Comparison of ENCODE assay signal across 15 cellular contexts in genomic region chr4:34953145-34953799, GRCh38.
DNase-seq lines count a peak whose midpoint lies in the region; ATAC-seq and TF ChIP-seq lines count a peak whose summit lies in the region.
"Had no signal": no experiment of that assay in that cellular context is flagged by ENCODE, and none has a peak within 500 bp of the region (broad histone marks: within the 10 kb centered on the region; RNA-seq: fewer than 3 reads in every experiment).

No MANE protein-coding gene starts in this region.

- H3K4me3 ChIP-seq in LNCaP clone FGC (ENCODE audit: low read depth, low read length): no peak overlapping the region
- no peak overlapping the region for H3K4me3 ChIP-seq in neural progenitor cell
- H3K4me3 ChIP-seq: pancreas had no signal

- no peaks in the 10 kb centered on the region for H4K20me1 ChIP-seq in neural progenitor cell (ENCODE audit: low read depth)

- H3K27ac Mint-ChIP-seq in neural progenitor cell: no peak overlapping the region
- H3K27ac Mint-ChIP-seq: activated CD4-positive, alpha-beta memory T cell treated with anti-CD3 and anti-CD28 coated beads, Interleukin-2, amount 10 ng/mL, durations not matched to agents 7 days and 5 days had no signal

- H3K27me3 ChIP-seq in neural progenitor cell: no peaks in the 10 kb centered on the region
- H3K27me3 ChIP-seq: pancreas had no signal

- TF ChIP-seq CTCF in LNCaP clone FGC (IDR thresholded peaks at IDR 0.05; ENCODE audit: control insufficient read depth, extremely low read depth, insufficient read depth) (peak; percentile 83), neural progenitor cell (IDR thresholded peaks at IDR 0.05) (peak; percentile 7)

- H3K4me1 ChIP-seq in neural progenitor cell: no peaks in the 10 kb centered on the region
- H3K4me1 ChIP-seq: pancreas had no signal

- H3K36me3 ChIP-seq in neural progenitor cell: no peaks in the 10 kb centered on the region
- H3K36me3 ChIP-seq: pancreas had no signal

- peaks cover 2% of the 10 kb centered on the region for H3K9me3 Mint-ChIP-seq in neural progenitor cell

- no peak overlapping the region for H2AFZ ChIP-seq in neural progenitor cell (replicated peaks)

- no peaks in the 10 kb centered on the region for H3K36me3 Mint-ChIP-seq in neural progenitor cell

- H3K27ac ChIP-seq in neural progenitor cell: no peak overlapping the region
- H3K27ac ChIP-seq: pancreas had no signal

- H3K79me2 ChIP-seq in neural progenitor cell (ENCODE audit: low read depth): no peaks in the 10 kb centered on the region

- H3K9me3 ChIP-seq in neural progenitor cell (ENCODE audit: low read depth): no peaks in the 10 kb centered on the region
- H3K9me3 ChIP-seq: pancreas had no signal

- H3F3A ChIP-seq in neural progenitor cell (ENCODE audit: low read depth): no peaks in the 10 kb centered on the region

- ATAC-seq in GM18867 (IDR thresholded peaks at IDR 0.05; ENCODE audit: unreplicated experiment) (no peak), HG03139 (IDR thresholded peaks at IDR 0.05; ENCODE audit: unreplicated experiment) (no peak)
- ATAC-seq: pancreas had no signal

- no peak overlapping the region for H3K9ac ChIP-seq in neural progenitor cell

- H3K4me1 Mint-ChIP-seq in neural progenitor cell: no peaks in the 10 kb centered on the region
- H3K4me1 Mint-ChIP-seq: activated CD4-positive, alpha-beta memory T cell treated with anti-CD3 and anti-CD28 coated beads, Interleukin-2, amount 10 ng/mL, durations not matched to agents 7 days and 5 days had no signal

- DNase-seq in DMS 273 (lab: John Stamatoyannopoulos, UW; ENCODE audit: unreplicated experiment): peak; percentile 0
- DNase-seq in DMS 273 treated with DMSO at 0.1 percent for 48 hours (lab: John Stamatoyannopoulos, UW): no peak
- DNase-seq in LNCaP clone FGC (ENCODE audit: low read depth): peak; percentile 25
- DNase-seq in UCSD-AML1 (lab: John Stamatoyannopoulos, UW; ENCODE audit: unreplicated experiment): peak; percentile 6
- peak; percentile 10 for DNase-seq in neural progenitor cell (ENCODE audit: low spot score)
- no peak for DNase-seq in activated gamma-delta T cell treated with Interleukin-2 at 50 U/mL for 16 hours
- DNase-seq: 8988T; activated CD4-positive, alpha-beta memory T cell treated with anti-CD3 and anti-CD28 coated beads, Interleukin-2, amount 10 ng/mL, durations not matched to agents 7 days and 5 days; dermis blood vessel endothelial cell; KG1; NCI-H2029; pancreas; T-helper 2 cell had no signal

- H3K4me3 Mint-ChIP-seq in neural progenitor cell: no peak overlapping the region
- H3K4me3 Mint-ChIP-seq: activated CD4-positive, alpha-beta memory T cell treated with anti-CD3 and anti-CD28 coated beads, Interleukin-2, amount 10 ng/mL, durations not matched to agents 7 days and 5 days had no signal

- peaks cover 2% of the 10 kb centered on the region for H3K27me3 Mint-ChIP-seq in neural progenitor cell (ENCODE audit: insufficient read depth, low read depth)
- H3K27me3 Mint-ChIP-seq: activated CD4-positive, alpha-beta memory T cell treated with anti-CD3 and anti-CD28 coated beads, Interleukin-2, amount 10 ng/mL, durations not matched to agents 7 days and 5 days had no signal

- no peak overlapping the region for H3K4me2 ChIP-seq in neural progenitor cell

Comparison
In these comparisons a context has a peak if more than half of its experiments do, and no peak if none do; other contexts are left out.
1. DNase-seq: peak in DMS 273 (single experiment), LNCaP clone FGC (single experiment), UCSD-AML1 (single experiment) and neural progenitor cell (single experiment); none in DMS 273 treated with DMSO at 0.1 percent for 48 hours (single experiment) and activated gamma-delta T cell treated with Interleukin-2 at 50 U/mL for 16 hours (single experiment).